Comparison of ENCODE assay signal across 1 cellular context in the genomic region with DNA sequence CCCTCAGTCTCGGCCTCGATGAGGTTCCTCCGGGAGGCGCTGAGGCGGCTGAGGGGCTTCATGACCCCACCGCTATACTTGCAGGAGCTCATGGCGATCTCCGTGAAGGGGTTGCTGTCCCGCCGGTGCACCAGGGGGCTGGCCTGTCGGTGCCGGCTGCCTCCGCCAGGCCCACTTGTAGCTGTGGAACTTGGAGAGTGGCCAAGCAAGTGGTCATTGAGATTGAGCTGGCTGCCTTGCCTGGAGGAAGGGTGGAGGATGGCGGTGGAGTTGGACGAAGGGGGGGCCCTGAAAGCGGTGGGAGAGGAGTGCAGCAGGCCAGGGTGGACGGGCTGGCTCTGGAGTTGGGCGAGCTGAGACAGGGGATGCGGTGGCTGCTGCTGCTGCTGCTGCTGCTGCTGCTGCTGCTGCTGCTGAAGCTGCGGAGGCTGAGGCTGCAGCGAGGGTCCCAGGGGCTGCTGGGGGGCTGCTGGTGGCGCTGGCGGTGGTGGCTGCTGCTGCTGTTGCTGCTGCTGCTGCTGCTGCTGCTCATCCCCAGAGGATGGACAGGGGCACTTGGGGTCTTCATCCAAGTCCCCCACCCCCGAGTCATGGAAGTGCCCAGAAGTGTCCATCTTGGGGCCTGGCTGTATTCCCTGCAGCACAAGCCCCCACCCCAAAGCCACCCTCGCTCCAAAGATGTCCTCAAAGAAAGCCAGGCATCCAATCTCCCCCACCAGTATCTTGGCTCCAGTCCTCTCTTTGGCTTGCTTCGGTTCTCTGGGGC.
TF ChIP-seq lines count a peak whose summit lies in the region.

No MANE protein-coding gene starts in this region.

TF ChIP-seq in K562, 482 proteins besides CTCF, POLR2A, EP300 and RAD21 (continued from another document):
- TF ChIP-seq, protein P1, sequence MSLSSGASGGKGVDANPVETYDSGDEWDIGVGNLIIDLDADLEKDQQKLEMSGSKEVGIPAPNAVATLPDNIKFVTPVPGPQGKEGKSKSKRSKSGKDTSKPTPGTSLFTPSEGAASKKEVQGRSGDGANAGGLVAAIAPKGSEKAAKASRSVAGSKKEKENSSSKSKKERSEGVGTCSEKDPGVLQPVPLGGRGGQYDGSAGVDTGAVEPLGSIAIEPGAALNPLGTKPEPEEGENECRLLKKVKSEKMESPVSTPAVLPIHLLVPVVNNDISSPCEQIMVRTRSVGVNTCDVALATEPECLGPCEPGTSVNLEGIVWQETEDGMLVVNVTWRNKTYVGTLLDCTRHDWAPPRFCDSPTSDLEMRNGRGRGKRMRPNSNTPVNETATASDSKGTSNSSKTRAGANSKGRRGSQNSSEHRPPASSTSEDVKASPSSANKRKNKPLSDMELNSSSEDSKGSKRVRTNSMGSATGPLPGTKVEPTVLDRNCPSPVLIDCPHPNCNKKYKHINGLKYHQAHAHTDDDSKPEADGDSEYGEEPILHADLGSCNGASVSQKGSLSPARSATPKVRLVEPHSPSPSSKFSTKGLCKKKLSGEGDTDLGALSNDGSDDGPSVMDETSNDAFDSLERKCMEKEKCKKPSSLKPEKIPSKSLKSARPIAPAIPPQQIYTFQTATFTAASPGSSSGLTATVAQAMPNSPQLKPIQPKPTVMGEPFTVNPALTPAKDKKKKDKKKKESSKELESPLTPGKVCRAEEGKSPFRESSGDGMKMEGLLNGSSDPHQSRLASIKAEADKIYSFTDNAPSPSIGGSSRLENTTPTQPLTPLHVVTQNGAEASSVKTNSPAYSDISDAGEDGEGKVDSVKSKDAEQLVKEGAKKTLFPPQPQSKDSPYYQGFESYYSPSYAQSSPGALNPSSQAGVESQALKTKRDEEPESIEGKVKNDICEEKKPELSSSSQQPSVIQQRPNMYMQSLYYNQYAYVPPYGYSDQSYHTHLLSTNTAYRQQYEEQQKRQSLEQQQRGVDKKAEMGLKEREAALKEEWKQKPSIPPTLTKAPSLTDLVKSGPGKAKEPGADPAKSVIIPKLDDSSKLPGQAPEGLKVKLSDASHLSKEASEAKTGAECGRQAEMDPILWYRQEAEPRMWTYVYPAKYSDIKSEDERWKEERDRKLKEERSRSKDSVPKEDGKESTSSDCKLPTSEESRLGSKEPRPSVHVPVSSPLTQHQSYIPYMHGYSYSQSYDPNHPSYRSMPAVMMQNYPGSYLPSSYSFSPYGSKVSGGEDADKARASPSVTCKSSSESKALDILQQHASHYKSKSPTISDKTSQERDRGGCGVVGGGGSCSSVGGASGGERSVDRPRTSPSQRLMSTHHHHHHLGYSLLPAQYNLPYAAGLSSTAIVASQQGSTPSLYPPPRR (CRISPR knock-in tag; IDR thresholded peaks at IDR 0.05; ENCODE audit: borderline replicate concordance): 0 out of 2 replicates have a peak, but pooled peaks have one; percentile 35
